Comparison of ENCODE assay signal across 8 cellular contexts in the genomic region with DNA sequence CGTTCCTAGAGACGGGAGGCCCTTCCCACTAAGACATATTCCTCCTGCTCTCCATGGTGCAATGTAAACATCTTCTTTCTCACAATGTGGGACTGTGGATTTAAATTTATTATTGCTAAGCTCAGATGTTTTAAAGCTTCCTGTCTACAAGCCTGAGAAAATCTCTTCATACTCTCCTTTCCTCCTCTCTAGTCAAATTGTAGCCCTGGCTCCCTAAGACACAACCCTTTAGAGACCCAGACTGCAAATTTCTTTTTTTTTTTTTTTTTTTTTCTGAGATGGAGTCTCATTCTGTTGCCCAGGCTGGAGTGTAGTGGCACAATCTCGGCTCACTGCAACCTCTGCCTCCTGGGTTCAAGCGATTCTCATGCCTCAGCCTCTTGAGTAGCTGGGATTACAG. TPM values are rescaled to one million over a fixed set of nuclear protein-coding genes. Genes with fewer than 3 reads are reported as not detected.
A peak's percentile ranks its signal among the peaks of the same experiment; 100 is the strongest.
DNase-seq lines count a peak whose midpoint lies in the region; ATAC-seq and TF ChIP-seq lines count a peak whose summit lies in the region.
"Not testable (repeated sequence)": the region's sequence is repeated elsewhere in the genome, so short reads cannot be mapped to it uniquely, and the experiment has no call there.
"Had no signal": no experiment of that assay in that cellular context is flagged by ENCODE, and none has a peak within 500 bp of the region (broad histone marks: within the 10 kb centered on the region; RNA-seq: fewer than 3 reads in every experiment).

No MANE protein-coding gene starts in this region.

- H3K18ac ChIP-seq in mesenchymal stem cell (ENCODE audit: low read depth in 1 of 2, low read length in 2 of 2): not testable (repeated sequence)

- peaks cover 86% of the 10 kb centered on the region for H3K79me2 ChIP-seq in GM23338 (replicated peaks; ENCODE audit: insufficient read depth)

- CTCF ChIA-PET in RWPE1 (lab: Yijun Ruan, JAX): interaction anchor here (0.7 to 1.5 kb wide), 3 partner anchors 14 to 75 kb away, joined by 3 to 5 read pairs (median 3); no protein-coding TSS in a partner anchor

- H3K4ac ChIP-seq in mesenchymal stem cell (ENCODE audit: low read depth in 1 of 2, low read length in 2 of 2): not testable (repeated sequence)

- not testable (repeated sequence) for H3K27me3 ChIP-seq in GM23338 (ENCODE audit: insufficient read depth); dorsolateral prefrontal cortex; gastroesophageal sphincter; mesenchymal stem cell (ENCODE audit: control insufficient read depth in 1 of 2, insufficient read depth in 1 of 2, low read length in 2 of 2); rectal smooth muscle tissue (ENCODE audit: control insufficient read depth, insufficient read depth, low read length); thyroid gland

- H4K91ac ChIP-seq in mesenchymal stem cell (ENCODE audit: low read length): not testable (repeated sequence)

- H3K36me3 Mint-ChIP-seq in GM23338 (ENCODE audit: low read depth): peaks cover 52% of the 10 kb centered on the region

- H2BK5ac ChIP-seq in mesenchymal stem cell (ENCODE audit: low read depth, low read length, poor library complexity, severe bottlenecking): not testable (repeated sequence)

- H3K4me1 ChIP-seq in GM23338 (ENCODE audit: insufficient read depth): peaks cover 74% of the 10 kb centered on the region
- peaks cover 13 to 100% (median 75%) of the 10 kb centered on the region in 3 donors for H3K4me1 ChIP-seq in gastroesophageal sphincter
- H3K4me1 ChIP-seq in mesenchymal stem cell (ENCODE audit: control insufficient read depth, insufficient read depth, low read depth, low read length): peaks cover 30% of the 10 kb centered on the region
- peaks cover 55% of the 10 kb centered on the region for H3K4me1 ChIP-seq in rectal smooth muscle tissue (ENCODE audit: control insufficient read depth, insufficient read depth, low read length)
- peaks cover 82 to 93% of the 10 kb centered on the region in 2 donors for H3K4me1 ChIP-seq in thyroid gland

- TF ChIP-seq POLR2A in gastroesophageal sphincter (IDR thresholded peaks at IDR 0.05); thyroid gland (IDR thresholded peaks at IDR 0.05): not testable (repeated sequence)

- H3K9me3 ChIP-seq in gastroesophageal sphincter; mesenchymal stem cell (ENCODE audit: control insufficient read depth, low read length); thyroid gland: not testable (repeated sequence)

- not testable (repeated sequence) for H2AK5ac ChIP-seq in mesenchymal stem cell (ENCODE audit: low read length, severe bottlenecking)

- TF ChIP-seq EP300 in gastroesophageal sphincter (IDR thresholded peaks at IDR 0.05): not testable (repeated sequence)

- not testable (repeated sequence) for H3K23ac ChIP-seq in mesenchymal stem cell (ENCODE audit: low read length in 2 of 2)

- H3K79me1 ChIP-seq in mesenchymal stem cell (replicated peaks; ENCODE audit: low read length, poor library complexity, severe bottlenecking): peaks cover 13% of the 10 kb centered on the region

- H3F3A ChIP-seq in GM23338 (replicated peaks; ENCODE audit: low read depth): peaks cover 13% of the 10 kb centered on the region; the same call in 1 of the 2 replicates

- H3K4me3 ChIP-seq in GM23338; dorsolateral prefrontal cortex; gastroesophageal sphincter; mesenchymal stem cell (ENCODE audit: insufficient read depth in 1 of 2, low read depth in 1 of 2, low read length in 2 of 2); rectal smooth muscle tissue (ENCODE audit: low read length); thyroid gland (replicated peaks in 1 of 3): not testable (repeated sequence)

- H3K9ac ChIP-seq in mesenchymal stem cell (ENCODE audit: low read length); rectal smooth muscle tissue (ENCODE audit: low read length): not testable (repeated sequence)

- 0 out of 2 replicates have a peak overlapping the region, but pooled peaks have one; percentile 15 for H3K27ac Mint-ChIP-seq in GM23338

- not testable (repeated sequence) for H2BK120ac ChIP-seq in mesenchymal stem cell (ENCODE audit: low read depth, low read length)

- not testable (repeated sequence) for TF ChIP-seq CTCF in GM23338 (conservative IDR thresholded peaks at IDR 0.05; ENCODE audit: low read depth in 2 of 2); RWPE1 (conservative IDR thresholded peaks at IDR 0.05; ENCODE audit: low read depth); dorsolateral prefrontal cortex (IDR thresholded peaks at IDR 0.05 in 54 of 56, conservative IDR thresholded peaks at IDR 0.05 in 2 of 56; ENCODE audit: low read depth in 1 of 56, partially characterized antibody in 56 of 56); gastroesophageal sphincter (IDR thresholded peaks at IDR 0.05); thyroid gland (IDR thresholded peaks at IDR 0.05)

- H3K4me3 Mint-ChIP-seq in GM23338: not testable (repeated sequence)

- not testable (repeated sequence) for H3K4me2 ChIP-seq in GM23338; mesenchymal stem cell (ENCODE audit: low read length, poor library complexity, severe bottlenecking)

- not testable (repeated sequence) for H3K36me3 ChIP-seq in GM23338 (ENCODE audit: insufficient read depth); rectal smooth muscle tissue (ENCODE audit: control insufficient read depth, insufficient read depth, low read length); thyroid gland
- H3K36me3 ChIP-seq in gastroesophageal sphincter: peaks cover 0 to 29% of the 10 kb centered on the region in 2 donors
- H3K36me3 ChIP-seq in mesenchymal stem cell (ENCODE audit: control insufficient read depth in 1 of 2, insufficient read depth in 2 of 2, low read depth in 1 of 2, low read length in 2 of 2): peaks cover 0 to 11% of the 10 kb centered on the region in 2 experiments

- WGBS in gastroesophageal sphincter (ENCODE audit: low coverage in 1 of 2), 2 donors: 57 to 67% methylated on average over 3 to 4 of the region's 4 CpGs
- WGBS in mesenchymal stem cell: 83% methylated on average over 2 of the region's 4 CpGs
- 86% methylated on average over 4 of the region's 4 CpGs for WGBS in thyroid gland, 2 donors

- DNase-seq in GM23338 (ENCODE audit: low spot score); RWPE1 (ENCODE audit: low spot score); dorsolateral prefrontal cortex; mesenchymal stem cell; thyroid gland: not testable (repeated sequence)

- H3K14ac ChIP-seq in mesenchymal stem cell (ENCODE audit: low read length in 2 of 2): not testable (repeated sequence)

- H2BK12ac ChIP-seq in mesenchymal stem cell (ENCODE audit: low read length in 2 of 2): not testable (repeated sequence)

- intact Hi-C loops in dorsolateral prefrontal cortex (cut with DNase I); thyroid gland (cut with DNase I): not testable (repeated sequence)

- H4K8ac ChIP-seq in mesenchymal stem cell (ENCODE audit: low read length): peak overlapping the region; percentile 66

- not testable (repeated sequence) for H3K9me2 ChIP-seq in GM23338 (ENCODE audit: insufficient read depth)

- H3K27me3 Mint-ChIP-seq in GM23338 (ENCODE audit: insufficient read depth, low read depth, poor library complexity): peaks cover 20% of the 10 kb centered on the region

- not testable (repeated sequence) for H2BK15ac ChIP-seq in mesenchymal stem cell (ENCODE audit: low read depth, poor library complexity, severe bottlenecking)

- H4K20me1 ChIP-seq in GM23338 (replicated peaks; ENCODE audit: insufficient read depth): not testable (repeated sequence)

- POLR2A ChIA-PET in RWPE1 (lab: Yijun Ruan, JAX; ENCODE audit: low non-redundant PET): interaction anchor here (0.6 kb wide), 1 partner anchor 9 kb away, joined by 3 read pairs; no protein-coding TSS in a partner anchor

- H3K9me3 Mint-ChIP-seq in GM23338: not testable (repeated sequence)

- 0 out of 2 replicates have a peak overlapping the region, but pooled peaks have one; percentile 79 for H3K27ac ChIP-seq in GM23338 (ENCODE audit: low read depth)
- H3K27ac ChIP-seq in RWPE1: peak overlapping the region; percentile 69
- H3K27ac ChIP-seq in dorsolateral prefrontal cortex: peak overlapping the region in 41 of 59 donors; percentile 1 to 99 (median 60)
- peak overlapping the region; percentile 96 to 100 (median 98) for H3K27ac ChIP-seq in gastroesophageal sphincter
- H3K27ac ChIP-seq in mesenchymal stem cell (ENCODE audit: low read length, poor library complexity, severe bottlenecking): not testable (repeated sequence)
- H3K27ac ChIP-seq in rectal smooth muscle tissue (ENCODE audit: low read depth, low read length): peak overlapping the region; percentile 12
- H3K27ac ChIP-seq in thyroid gland: peak overlapping the region; percentile 98 to 99 (median 99)

- H2AFZ ChIP-seq in GM23338; mesenchymal stem cell (ENCODE audit: low read depth, low read length): not testable (repeated sequence)

- ATAC-seq in GM23338, gastroesophageal sphincter: not testable (repeated sequence)

- H3K4me1 Mint-ChIP-seq in GM23338: peaks cover 84% of the 10 kb centered on the region

RNA-seq across cellular contexts. Expression of a gene that starts 9.2 kb away (rescaled TPM):
- total RNA-seq in GM23338 (2014; rRNA removed; shearing (Covaris generic)): 222 and 227 TPM in 2 replicates
- 250 and 251 TPM in 2 replicates for polyA plus RNA-seq in GM23338 (2016; fragmentation: Nextera tagmentation; extraction: Ambion mirVana)
- total RNA-seq in dorsolateral prefrontal cortex (100 to 1,000 TPM in 60 of 120 experiments, 10 to 100 TPM in 60; 29.3 to 364 (median 99.0) TPM), gastroesophageal sphincter (100 to 1,000 TPM; 379 to 558 (median 468) TPM), thyroid gland (100 to 1,000 TPM; 367 to 494 (median 375) TPM)
- polyA plus RNA-seq in mesenchymal stem cell (2013, experiment 1 of 2): 253 TPM
- polyA plus RNA-seq in mesenchymal stem cell (2013, experiment 2 of 2): 270 TPM
- total RNA-seq: OCI-LY7 had no signal
